In the genomic region with DNA sequence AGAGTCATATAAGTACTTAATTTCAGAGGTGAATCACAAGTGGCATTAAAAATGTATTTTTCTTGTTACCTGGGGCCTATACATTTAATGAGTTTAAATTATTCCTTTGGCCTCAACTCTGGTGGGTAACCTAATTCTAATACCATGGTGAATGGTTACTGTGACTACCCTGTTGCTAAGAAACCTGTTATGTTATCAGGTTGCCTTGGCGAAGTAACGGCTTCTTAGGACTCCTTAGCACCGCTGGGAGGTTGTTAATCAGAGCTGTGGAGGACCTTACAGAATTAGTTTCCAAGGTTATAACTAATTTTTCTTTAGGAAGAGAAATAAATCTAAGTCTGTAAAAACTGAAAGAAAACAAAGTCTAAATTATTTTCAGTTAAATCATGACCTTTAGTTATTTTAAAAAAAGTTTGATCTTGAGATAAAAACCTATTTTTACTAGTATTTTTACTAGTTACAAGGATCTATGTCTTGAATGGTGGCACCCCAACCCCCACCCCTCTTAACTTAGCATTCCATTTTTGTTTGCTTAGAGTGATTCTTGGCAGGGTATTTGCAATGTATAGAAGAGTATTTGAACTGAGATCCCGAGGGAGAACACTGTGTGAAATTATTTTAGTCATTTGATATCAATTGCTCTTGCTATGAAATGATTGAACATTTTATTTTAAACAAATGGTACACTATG, we compare ENCODE assay signal across 11 cellular contexts.
DNase-seq lines count a peak whose midpoint lies in the region; ATAC-seq and TF ChIP-seq lines count a peak whose summit lies in the region.
"Had no signal": no experiment of that assay in that cellular context is flagged by ENCODE, and none has a peak within 500 bp of the region (broad histone marks: within the 10 kb centered on the region; RNA-seq: fewer than 3 reads in every experiment).

No MANE protein-coding gene starts in this region.

- POLR2A ChIA-PET in A673 (lab: Charles Lee; ENCODE audit: low non-redundant PET): no interaction called here
- POLR2A ChIA-PET in naive thymus-derived CD8-positive, alpha-beta T cell (lab: Charles Lee): no interaction called here

- no peak overlapping the region for H3K4me2 ChIP-seq in hepatocyte

- H4K20me1 ChIP-seq in hepatocyte (ENCODE audit: insufficient read depth, poor library complexity, severe bottlenecking): peaks cover 18% of the 10 kb centered on the region

- H3K27me3 ChIP-seq in A673 (replicated peaks; ENCODE audit: insufficient read depth, low read depth, low read length, poor library complexity) (no peaks in the 10 kb centered on the region), HUES64 (ENCODE audit: insufficient read depth, low read length) (no peaks in the 10 kb centered on the region), RWPE2 (ENCODE audit: insufficient read depth, poor library complexity, severe bottlenecking) (no peaks in the 10 kb centered on the region), hepatocyte (no peaks in the 10 kb centered on the region), thyroid gland (no peaks in the 10 kb centered on the region), esophagus muscularis mucosa (no peaks in the 10 kb centered on the region)
- H3K27me3 ChIP-seq: ascending aorta, vagina had no signal

- TF ChIP-seq CTCF in A673 (conservative IDR thresholded peaks at IDR 0.05; ENCODE audit: low read depth, low read length) (no peak), RWPE2 (IDR thresholded peaks at IDR 0.05; ENCODE audit: poor library complexity, severe bottlenecking) (no peak), hepatocyte (IDR thresholded peaks at IDR 0.05; ENCODE audit: poor library complexity) (no peak), thyroid gland (IDR thresholded peaks at IDR 0.05) (no peak), esophagus muscularis mucosa (IDR thresholded peaks at IDR 0.05) (no peak)

- H3K36me3 ChIP-seq in A673 (ENCODE audit: insufficient read depth, low read length, poor library complexity, severe bottlenecking) (no peaks in the 10 kb centered on the region), HUES64 (ENCODE audit: insufficient read depth, low read length) (no peaks in the 10 kb centered on the region), RWPE2 (ENCODE audit: low read depth) (no peaks in the 10 kb centered on the region), hepatocyte (replicated peaks; ENCODE audit: insufficient read depth, low read depth) (no peaks in the 10 kb centered on the region), thyroid gland (no peaks in the 10 kb centered on the region), esophagus muscularis mucosa (no peaks in the 10 kb centered on the region)
- H3K36me3 ChIP-seq: vagina had no signal

- H3K4me1 Mint-ChIP-seq in naive thymus-derived CD8-positive, alpha-beta T cell: peaks cover 5 to 11% (median 9%) of the 10 kb centered on the region in 4 donors

- CTCF ChIA-PET in A673 (lab: Charles Lee): no interaction called here

- no peak overlapping the region for H3K9ac ChIP-seq in HUES64 (ENCODE audit: low read depth, low read length)

- TF ChIP-seq EP300 in esophagus muscularis mucosa (IDR thresholded peaks at IDR 0.05): no peak

- H3K4me3 ChIP-seq in A673 (ENCODE audit: low read depth, low read length, poor library complexity, severe bottlenecking): no peak overlapping the region
- H3K4me3 ChIP-seq in HUES64 (ENCODE audit: low read length): no peak overlapping the region
- no peak overlapping the region for H3K4me3 ChIP-seq in RWPE2 (ENCODE audit: severe bottlenecking)
- no peak overlapping the region for H3K4me3 ChIP-seq in hepatocyte
- H3K4me3 ChIP-seq in thyroid gland (replicated peaks in 1 of 3): no peak overlapping the region
- no peak overlapping the region for H3K4me3 ChIP-seq in esophagus muscularis mucosa
- H3K4me3 ChIP-seq: ascending aorta, vagina had no signal

- H2AFZ ChIP-seq in hepatocyte: no peak overlapping the region

- ATAC-seq in RWPE2 (ENCODE audit: low read depth): peak; percentile 54; the same call in 2 of the 3 replicates
- ATAC-seq in naive thymus-derived CD8-positive, alpha-beta T cell: no peak

- BruUV-seq in A673 (replicated peaks; lab: Mats Ljungman, UMichigan): no TSS peak

- H3K27ac ChIP-seq in A673 (ENCODE audit: low read depth, low read length, poor library complexity, severe bottlenecking) (no peak overlapping the region), HUES64 (ENCODE audit: low read depth, low read length) (peak overlapping the region; percentile 63), RWPE2 (ENCODE audit: poor library complexity, severe bottlenecking) (no peak overlapping the region), hepatocyte (peak overlapping the region; percentile 3), thyroid gland (no peak overlapping the region), esophagus muscularis mucosa (replicated peaks in 1 of 4) (no peak overlapping the region)
- H3K27ac ChIP-seq: vagina had no signal

- WGBS in HUES64: 65% methylated on average over 4 of the region's 4 CpGs
- WGBS in hepatocyte (ENCODE audit: low lambda C conversion rate, missing lambda C conversion rate): 35% methylated on average over 4 of the region's 4 CpGs
- 44 to 52% methylated on average over 4 of the region's 4 CpGs for WGBS in thyroid gland, 2 donors
- WGBS in esophagus muscularis mucosa: 56% methylated on average over 4 of the region's 4 CpGs

- H3K36me3 Mint-ChIP-seq in naive thymus-derived CD8-positive, alpha-beta T cell: peaks cover 0 to 11% (median 3%) of the 10 kb centered on the region in 3 donors

- peaks cover 0 to 6% (median 2%) of the 10 kb centered on the region in 9 donors for H3K9me3 Mint-ChIP-seq in naive thymus-derived CD8-positive, alpha-beta T cell

- H3K9me3 ChIP-seq in A673 (ENCODE audit: low read depth, low read length, poor library complexity, severe bottlenecking) (no peaks in the 10 kb centered on the region), HUES64 (ENCODE audit: insufficient read depth, low read depth, low read length) (no peaks in the 10 kb centered on the region), RWPE2 (ENCODE audit: severe bottlenecking) (no peaks in the 10 kb centered on the region), hepatocyte (ENCODE audit: low read depth) (no peaks in the 10 kb centered on the region), thyroid gland (no peaks in the 10 kb centered on the region), esophagus muscularis mucosa (no peaks in the 10 kb centered on the region)
- H3K9me3 ChIP-seq: ascending aorta, vagina had no signal

- TF ChIP-seq POLR2A in thyroid gland (IDR thresholded peaks at IDR 0.05) (no peak), esophagus muscularis mucosa (IDR thresholded peaks at IDR 0.05; ENCODE audit: low read depth) (no peak)

- H3K4me1 ChIP-seq in A673 (ENCODE audit: insufficient read depth, low read length, poor library complexity, severe bottlenecking) (peaks cover 15% of the 10 kb centered on the region), HUES64 (ENCODE audit: insufficient read depth, low read length) (peaks cover 15% of the 10 kb centered on the region), RWPE2 (ENCODE audit: insufficient read depth, poor library complexity, severe bottlenecking) (peaks cover 23% of the 10 kb centered on the region), hepatocyte (ENCODE audit: insufficient read depth) (peaks cover 9% of the 10 kb centered on the region), thyroid gland (peaks cover 11 to 13% of the 10 kb centered on the region in 2 donors), esophagus muscularis mucosa (peaks cover 14 to 27% (median 20%) of the 10 kb centered on the region in 4 donors)

- no peak overlapping the region for H3K27ac Mint-ChIP-seq in naive thymus-derived CD8-positive, alpha-beta T cell

- no peak overlapping the region for H3K4me3 Mint-ChIP-seq in naive thymus-derived CD8-positive, alpha-beta T cell

- no peaks in the 10 kb centered on the region for H3K9me2 ChIP-seq in hepatocyte (replicated peaks; ENCODE audit: insufficient read depth)

- no peaks in the 10 kb centered on the region for H3K27me3 Mint-ChIP-seq in naive thymus-derived CD8-positive, alpha-beta T cell

- peaks cover 86% of the 10 kb centered on the region for H3K79me2 ChIP-seq in hepatocyte

- DNase-seq in A673 (ENCODE audit: low spot score): peak; percentile 53
- DNase-seq in RWPE2 (ENCODE audit: low spot score): no peak
- DNase-seq in hepatocyte (ENCODE audit: low spot score): no peak
- no peak for DNase-seq in activated CD4-positive, alpha-beta T cell treated with anti-CD3 and anti-CD28 coated beads for 48 hours
- DNase-seq in thyroid gland: no peak
- DNase-seq in esophagus muscularis mucosa (ENCODE audit: extremely low spot score): no peak
- DNase-seq in naive thymus-derived CD8-positive, alpha-beta T cell: no peak
- DNase-seq: T1000 had no signal

- intact Hi-C loops in A673 (cut with micrococcal nuclease; ENCODE audit: unreplicated experiment): no loop called here
- intact Hi-C loops in thyroid gland (cut with DNase I): no loop called here
- intact Hi-C loops in esophagus muscularis mucosa (cut with DNase I): no loop called here

Comparison
In these comparisons a context has a peak if more than half of its experiments do, and no peak if none do; other contexts are left out.
1. H3K27ac ChIP-seq: peak in HUES64 (single experiment) and hepatocyte (single experiment); none in A673 (single experiment), RWPE2 (single experiment), thyroid gland (0 of 3) and esophagus muscularis mucosa (0 of 4).